Comparison of ENCODE assay signal across 1 cellular context in genomic region chr18:74791501-74792188, GRCh38.
TF ChIP-seq lines count a peak whose summit lies in the region.

No MANE protein-coding gene starts in this region.

TF ChIP-seq in H1, 55 proteins besides CTCF, POLR2A, EP300 and RAD21 (continued from another document):
- TF ChIP-seq CHD7 (IDR thresholded peaks at IDR 0.05; ENCODE audit: insufficient replicate concordance, low read length) (no peak), FOSL1 (IDR thresholded peaks at IDR 0.05; ENCODE audit: insufficient read depth, low read depth, low read length) (no peak), NRF1 (IDR thresholded peaks at IDR 0.05; ENCODE audit: low read depth, low read length) (no peak), GABPA (IDR thresholded peaks at IDR 0.05; ENCODE audit: borderline replicate concordance, insufficient read depth, low read length) (no peak), EGR1 (IDR thresholded peaks at IDR 0.05; ENCODE audit: borderline replicate concordance, low read depth, low read length) (no peak), E2F6 (IDR thresholded peaks at IDR 0.05) (no peak), USF2 (IDR thresholded peaks at IDR 0.05; ENCODE audit: low read length) (no peak), BACH1 (IDR thresholded peaks at IDR 0.05; ENCODE audit: low read length) (no peak), POU5F1 (IDR thresholded peaks at IDR 0.05; ENCODE audit: low read depth, low read length) (no peak)
